19 cellular contexts compared by ENCODE assay signal in the genomic region with DNA sequence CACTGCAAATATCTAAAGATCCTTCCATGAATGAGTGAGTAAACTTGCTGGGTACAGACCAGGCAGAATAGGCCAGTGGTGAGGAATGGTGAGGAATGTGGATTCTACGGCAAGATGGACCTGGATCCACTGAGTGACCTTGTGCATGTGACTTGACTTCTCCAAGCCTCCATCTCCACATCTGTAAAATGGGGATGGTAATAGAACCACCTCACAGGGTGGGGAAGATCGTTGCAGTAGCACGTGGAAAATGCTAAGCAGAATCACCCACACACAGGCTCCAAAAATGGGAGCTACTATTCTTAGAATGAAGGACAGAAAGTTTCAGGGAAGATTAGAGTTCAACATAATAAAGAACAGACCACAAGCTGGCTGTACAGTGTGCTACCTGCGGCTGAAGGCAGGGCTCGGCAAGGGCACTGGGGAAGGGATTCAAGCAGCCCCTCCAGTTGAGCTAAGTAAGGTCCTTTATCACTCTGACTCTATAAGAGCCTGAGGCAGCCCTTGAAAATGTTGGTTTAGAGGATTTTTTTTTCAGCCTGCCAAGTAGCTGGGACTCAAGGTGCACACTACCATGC. TPM values are rescaled to one million over a fixed set of nuclear protein-coding genes. Genes with fewer than 3 reads are reported as not detected.
DNase-seq lines count a peak whose midpoint lies in the region; ATAC-seq and TF ChIP-seq lines count a peak whose summit lies in the region.
"Had no signal": no experiment of that assay in that cellular context is flagged by ENCODE, and none has a peak within 500 bp of the region (broad histone marks: within the 10 kb centered on the region; RNA-seq: fewer than 3 reads in every experiment).

No MANE protein-coding gene starts in this region.

- peaks cover 21% of the 10 kb centered on the region for H3K36me3 Mint-ChIP-seq in activated T-cell treated with anti-CD3 and anti-CD28 coated beads, Interleukin-2, amount 50 U/mL, for 24 hours (ENCODE audit: low read depth)
- H3K36me3 Mint-ChIP-seq in activated T-cell treated with anti-CD3 and anti-CD28 coated beads, Interleukin-2, amount 50 U/mL, for 4 hours (ENCODE audit: insufficient read depth), result peaks cover 2% of the 10 kb centered on the region
- peaks cover 19% of the 10 kb centered on the region for H3K36me3 Mint-ChIP-seq in T-cell

- peak overlapping the region; percentile 85 to 99 (median 94) for H3K27ac ChIP-seq in gastroesophageal sphincter
- H3K27ac ChIP-seq in thoracic aorta, result peak overlapping the region; percentile 92 to 97
- H3K27ac ChIP-seq: C4-2B, VCaP had no signal

- ATAC-seq in activated T-cell treated with anti-CD3 and anti-CD28 coated beads, Interleukin-2, amount 50 U/mL, for 4 hours, result no peak
- ATAC-seq in T-cell (replicated peaks in 1 of 4) (no peak), gastroesophageal sphincter (no peak), thoracic aorta (ENCODE audit: insufficient number of reproducible peaks, low FRiP score, low read depth) (no peak)
- ATAC-seq: activated T-helper 17 cell treated with anti-CD3 and anti-CD28 coated beads, Interleukin-2, amount 50 U/mL, for 72 hours had no signal

- CTCF ChIA-PET in T-cell (lab: Charles Lee), result interaction anchor here (0.6 to 0.9 kb wide), 4 partner anchors 20 to 128 kb away, joined by 4 to 5 read pairs (median 4); no protein-coding TSS in a partner anchor

- H3K4me3 ChIP-seq in gastroesophageal sphincter (no peak overlapping the region), thoracic aorta (no peak overlapping the region)

- WGBS in gastroesophageal sphincter (ENCODE audit: low coverage in 1 of 2), 2 donors, result 28 to 41% methylated on average over 5 of the region's 5 CpGs

- no peak overlapping the region for H3K4me3 Mint-ChIP-seq in activated T-cell treated with anti-CD3 and anti-CD28 coated beads, Interleukin-2, amount 50 U/mL, for 24 hours
- H3K4me3 Mint-ChIP-seq in activated T-cell treated with anti-CD3 and anti-CD28 coated beads, Interleukin-2, amount 50 U/mL, for 4 hours, result no peak overlapping the region
- no peak overlapping the region for H3K4me3 Mint-ChIP-seq in T-cell
- H3K4me3 Mint-ChIP-seq: activated T-helper 17 cell treated with anti-CD3 and anti-CD28 coated beads, Interleukin-2, amount 50 U/mL, for 72 hours had no signal

- no peak for TF ChIP-seq EP300 in gastroesophageal sphincter (IDR thresholded peaks at IDR 0.05)

- H3K4me1 ChIP-seq in gastroesophageal sphincter (peaks cover 29 to 100% (median 42%) of the 10 kb centered on the region in 3 donors), thoracic aorta (ENCODE audit: control insufficient read depth in 1 of 2, low read depth in 2 of 2) (peaks cover 54 to 98% of the 10 kb centered on the region in 2 donors)

- no peaks in the 10 kb centered on the region for H3K9me3 ChIP-seq in gastroesophageal sphincter
- no peaks in the 10 kb centered on the region for H3K9me3 ChIP-seq in thoracic aorta

- peak overlapping the region; percentile 61 for H3K27ac Mint-ChIP-seq in activated T-cell treated with anti-CD3 and anti-CD28 coated beads, Interleukin-2, amount 50 U/mL, for 24 hours
- H3K27ac Mint-ChIP-seq in T-cell, result peak overlapping the region; percentile 67 to 79
- H3K27ac Mint-ChIP-seq: activated T-helper 17 cell treated with anti-CD3 and anti-CD28 coated beads, Interleukin-2, amount 50 U/mL, for 72 hours had no signal

- POLR2A ChIA-PET in T-cell (lab: Charles Lee), result no interaction called here

- no peak for DNase-seq in activated T-cell treated with anti-CD3 and anti-CD28 coated beads, Interleukin-2, amount 50 U/mL, for 24 hours
- no peak for DNase-seq in activated T-cell treated with anti-CD3 and anti-CD28 coated beads, Interleukin-2, amount 50 U/mL, for 4 hours
- DNase-seq in T-cell, result no peak
- DNase-seq in thoracic aorta (ENCODE audit: low spot score), result no peak
- no peak for DNase-seq in NCI-H1694 (lab: John Stamatoyannopoulos, UW)
- DNase-seq in SIG-M5 (lab: John Stamatoyannopoulos, UW), result no peak
- DNase-seq in DMS153 (lab: John Stamatoyannopoulos, UW), result no peak
- DNase-seq: amygdala; hippocampal formation; islet precursor cell; Kasumi-1; NCI-H1105; NCI-H524; nucleus accumbens; stimulated activated CD4-positive, alpha-beta T cell treated with anti-CD3 and anti-CD28 coated beads, Interleukin-2, amount 100 ng/mL, for 48 hours had no signal

- TF ChIP-seq CTCF in gastroesophageal sphincter (IDR thresholded peaks at IDR 0.05), result no peak
- TF ChIP-seq CTCF in thoracic aorta (IDR thresholded peaks at IDR 0.05), result no peak

- no peaks in the 10 kb centered on the region for H3K27me3 ChIP-seq in gastroesophageal sphincter
- no peaks in the 10 kb centered on the region for H3K27me3 ChIP-seq in thoracic aorta (replicated peaks; ENCODE audit: insufficient read depth)

- H3K27me3 Mint-ChIP-seq in activated T-cell treated with anti-CD3 and anti-CD28 coated beads, Interleukin-2, amount 50 U/mL, for 24 hours, result no peaks in the 10 kb centered on the region
- no peaks in the 10 kb centered on the region for H3K27me3 Mint-ChIP-seq in activated T-cell treated with anti-CD3 and anti-CD28 coated beads, Interleukin-2, amount 50 U/mL, for 4 hours (ENCODE audit: low read depth)
- no peaks in the 10 kb centered on the region for H3K27me3 Mint-ChIP-seq in T-cell
- H3K27me3 Mint-ChIP-seq: activated T-helper 17 cell treated with anti-CD3 and anti-CD28 coated beads, Interleukin-2, amount 50 U/mL, for 72 hours had no signal

- H3K9me3 Mint-ChIP-seq in activated T-cell treated with anti-CD3 and anti-CD28 coated beads, Interleukin-2, amount 50 U/mL, for 24 hours, result peaks cover 2% of the 10 kb centered on the region
- peaks cover 7% of the 10 kb centered on the region for H3K9me3 Mint-ChIP-seq in activated T-cell treated with anti-CD3 and anti-CD28 coated beads, Interleukin-2, amount 50 U/mL, for 4 hours
- H3K9me3 Mint-ChIP-seq in T-cell, result peaks cover 0 to 7% (median under 1%) of the 10 kb centered on the region in 3 donors
- H3K9me3 Mint-ChIP-seq: activated T-helper 17 cell treated with anti-CD3 and anti-CD28 coated beads, Interleukin-2, amount 50 U/mL, for 72 hours had no signal

- TF ChIP-seq POLR2A in gastroesophageal sphincter (IDR thresholded peaks at IDR 0.05), result no peak

- no peaks in the 10 kb centered on the region for H3K36me3 ChIP-seq in gastroesophageal sphincter
- H3K36me3 ChIP-seq in thoracic aorta, result no peaks in the 10 kb centered on the region

- peaks cover 72% of the 10 kb centered on the region for H3K4me1 Mint-ChIP-seq in activated T-cell treated with anti-CD3 and anti-CD28 coated beads, Interleukin-2, amount 50 U/mL, for 24 hours (ENCODE audit: low read depth)
- H3K4me1 Mint-ChIP-seq in activated T-cell treated with anti-CD3 and anti-CD28 coated beads, Interleukin-2, amount 50 U/mL, for 4 hours (ENCODE audit: low read depth), result peaks cover 55% of the 10 kb centered on the region
- peaks cover 76 to 89% (median 82%) of the 10 kb centered on the region in 3 donors for H3K4me1 Mint-ChIP-seq in T-cell

RNA-seq across cellular contexts. Expression of gene ACTN1, which starts 47.5 kb away (rescaled TPM):
- 10 to 100 TPM; 47.0 to 77.1 (median 56.2) TPM for total RNA-seq in activated T-cell treated with anti-CD3 and anti-CD28 coated beads, Interleukin-2, amount 50 U/mL, for 4 hours
- total RNA-seq in T-cell, result 100 to 1,000 TPM in 4 of 5 donors, 10 to 100 TPM in 1; 84.8 to 219 (median 122) TPM
- 1,000 to 10,000 TPM in 2 of 4 donors, 100 to 1,000 TPM in 2; 776 to 1,910 (median 969) TPM for total RNA-seq in gastroesophageal sphincter
- 1,000 to 10,000 TPM; 1,201 to 1,291 TPM for total RNA-seq in thoracic aorta
